Comparison of ENCODE assay signal across 26 cellular contexts in genomic region chrX:152520653-152521052, GRCh38.
"Had no signal": no experiment of that assay in that cellular context is flagged by ENCODE, and none has a peak within 500 bp of the region (broad histone marks: within the 10 kb centered on the region; RNA-seq: fewer than 3 reads in every experiment).

No MANE protein-coding gene starts in this region.

- DNase-seq: activated CD4-positive, alpha-beta T cell treated with anti-CD3 and anti-CD28 coated beads, Interleukin-2, amount 10 ng/mL, durations not matched to agents 24 days and 14 days; activated CD8-positive, alpha-beta T cell treated with anti-CD3 and anti-CD28 coated beads, Interleukin-2, amount 10 ng/mL, durations not matched to agents 7 days and 5 days; activated naive CD4-positive, alpha-beta T cell treated with anti-CD3 and anti-CD28 coated beads for 36 hours; activated naive CD8-positive, alpha-beta T cell treated with anti-CD3 and anti-CD28 coated beads, Interleukin-2, amount 50 U/mL, for 24 hours; activated T-cell treated with anti-CD3 and anti-CD28 coated beads, Interleukin-2, amount 50 U/mL, for 4 hours; anterior cingulate cortex; brain microvascular endothelial cell; colonic mucosa; erythroblast; head of caudate nucleus; kidney; right lobe of liver; small intestine; stimulated activated CD4-positive, alpha-beta T cell treated with anti-CD3 and anti-CD28 coated beads, Interleukin-15, amount 100 ng/mL, for 24 hours; stimulated activated CD4-positive, alpha-beta T cell treated with anti-CD3 and anti-CD28 coated beads, Interleukin-2, amount 100 ng/mL, for 48 hours; stimulated activated naive CD8-positive, alpha-beta T cell treated with anti-CD3 and anti-CD28 coated beads, Interleukin-15, amount 100 ng/mL, for 72 hours; T1000; trophoblast cell had no signal

- H3K27ac ChIP-seq: brain microvascular endothelial cell, colonic mucosa, neutrophil, parathyroid adenoma, right lobe of liver, suprapubic skin had no signal

- H3K4me1 Mint-ChIP-seq: activated CD4-positive, alpha-beta T cell treated with anti-CD3 and anti-CD28 coated beads, Interleukin-2, amount 10 ng/mL, durations not matched to agents 24 days and 14 days; activated naive CD8-positive, alpha-beta T cell treated with anti-CD3 and anti-CD28 coated beads, Interleukin-2, amount 50 U/mL, for 24 hours; central memory CD8-positive, alpha-beta T cell; mesothelial cell of epicardium; stimulated activated naive CD8-positive, alpha-beta T cell treated with anti-CD3 and anti-CD28 coated beads, Interleukin-15, amount 100 ng/mL, for 72 hours had no signal

- H3K4me3 ChIP-seq: colonic mucosa, lung, right lobe of liver, suprapubic skin had no signal

- ATAC-seq: activated CD8-positive, alpha-beta T cell treated with anti-CD3 and anti-CD28 coated beads, Interleukin-2, amount 10 ng/mL, durations not matched to agents 7 days and 5 days; activated naive CD8-positive, alpha-beta T cell treated with anti-CD3 and anti-CD28 coated beads, Interleukin-2, amount 50 U/mL, for 24 hours; activated T-cell treated with anti-CD3 and anti-CD28 coated beads, Interleukin-2, amount 50 U/mL, for 4 hours; left lobe of liver; natural killer cell treated with Interleukin-12 subunit alpha and Interleukin-12 subunit beta and Interleukin-15 and Interleukin-18, amount 100 ng/mL, for 72 hours; right lobe of liver; stimulated activated naive CD8-positive, alpha-beta T cell treated with anti-CD3 and anti-CD28 coated beads, Interleukin-15, amount 100 ng/mL, for 72 hours had no signal

- H3K4me3 Mint-ChIP-seq: activated CD4-positive, alpha-beta T cell treated with anti-CD3 and anti-CD28 coated beads, Interleukin-2, amount 10 ng/mL, durations not matched to agents 24 days and 14 days; activated CD8-positive, alpha-beta T cell treated with anti-CD3 and anti-CD28 coated beads, Interleukin-2, amount 10 ng/mL, durations not matched to agents 7 days and 5 days; activated naive CD4-positive, alpha-beta T cell treated with anti-CD3 and anti-CD28 coated beads for 36 hours; activated naive CD8-positive, alpha-beta T cell treated with anti-CD3 and anti-CD28 coated beads, Interleukin-2, amount 50 U/mL, for 24 hours; activated T-cell treated with anti-CD3 and anti-CD28 coated beads, Interleukin-2, amount 50 U/mL, for 4 hours; central memory CD8-positive, alpha-beta T cell; mesothelial cell of epicardium; natural killer cell treated with Interleukin-12 subunit alpha and Interleukin-12 subunit beta and Interleukin-15 and Interleukin-18, amount 100 ng/mL, for 72 hours; stimulated activated naive CD8-positive, alpha-beta T cell treated with anti-CD3 and anti-CD28 coated beads, Interleukin-15, amount 100 ng/mL, for 72 hours had no signal

- H3K9me3 Mint-ChIP-seq: activated CD4-positive, alpha-beta T cell treated with anti-CD3 and anti-CD28 coated beads, Interleukin-2, amount 10 ng/mL, durations not matched to agents 24 days and 14 days; activated naive CD4-positive, alpha-beta T cell treated with anti-CD3 and anti-CD28 coated beads for 36 hours; activated naive CD8-positive, alpha-beta T cell treated with anti-CD3 and anti-CD28 coated beads, Interleukin-2, amount 50 U/mL, for 24 hours; activated T-cell treated with anti-CD3 and anti-CD28 coated beads, Interleukin-2, amount 50 U/mL, for 4 hours; stimulated activated naive CD8-positive, alpha-beta T cell treated with anti-CD3 and anti-CD28 coated beads, Interleukin-15, amount 100 ng/mL, for 72 hours had no signal

- H3K36me3 Mint-ChIP-seq: mesothelial cell of epicardium; natural killer cell treated with Interleukin-12 subunit alpha and Interleukin-12 subunit beta and Interleukin-15 and Interleukin-18, amount 100 ng/mL, for 72 hours had no signal

- H3K27me3 Mint-ChIP-seq: activated CD4-positive, alpha-beta T cell treated with anti-CD3 and anti-CD28 coated beads, Interleukin-2, amount 10 ng/mL, durations not matched to agents 24 days and 14 days; activated naive CD8-positive, alpha-beta T cell treated with anti-CD3 and anti-CD28 coated beads, Interleukin-2, amount 50 U/mL, for 24 hours; central memory CD8-positive, alpha-beta T cell; stimulated activated naive CD8-positive, alpha-beta T cell treated with anti-CD3 and anti-CD28 coated beads, Interleukin-15, amount 100 ng/mL, for 72 hours had no signal

- H3K27ac Mint-ChIP-seq: activated CD4-positive, alpha-beta T cell treated with anti-CD3 and anti-CD28 coated beads, Interleukin-2, amount 10 ng/mL, durations not matched to agents 24 days and 14 days; activated CD8-positive, alpha-beta T cell treated with anti-CD3 and anti-CD28 coated beads, Interleukin-2, amount 10 ng/mL, durations not matched to agents 7 days and 5 days; activated naive CD4-positive, alpha-beta T cell treated with anti-CD3 and anti-CD28 coated beads for 36 hours; activated naive CD8-positive, alpha-beta T cell treated with anti-CD3 and anti-CD28 coated beads, Interleukin-2, amount 50 U/mL, for 24 hours; mesothelial cell of epicardium; natural killer cell treated with Interleukin-12 subunit alpha and Interleukin-12 subunit beta and Interleukin-15 and Interleukin-18, amount 100 ng/mL, for 72 hours; stimulated activated naive CD8-positive, alpha-beta T cell treated with anti-CD3 and anti-CD28 coated beads, Interleukin-15, amount 100 ng/mL, for 72 hours had no signal
